In the genomic region with DNA sequence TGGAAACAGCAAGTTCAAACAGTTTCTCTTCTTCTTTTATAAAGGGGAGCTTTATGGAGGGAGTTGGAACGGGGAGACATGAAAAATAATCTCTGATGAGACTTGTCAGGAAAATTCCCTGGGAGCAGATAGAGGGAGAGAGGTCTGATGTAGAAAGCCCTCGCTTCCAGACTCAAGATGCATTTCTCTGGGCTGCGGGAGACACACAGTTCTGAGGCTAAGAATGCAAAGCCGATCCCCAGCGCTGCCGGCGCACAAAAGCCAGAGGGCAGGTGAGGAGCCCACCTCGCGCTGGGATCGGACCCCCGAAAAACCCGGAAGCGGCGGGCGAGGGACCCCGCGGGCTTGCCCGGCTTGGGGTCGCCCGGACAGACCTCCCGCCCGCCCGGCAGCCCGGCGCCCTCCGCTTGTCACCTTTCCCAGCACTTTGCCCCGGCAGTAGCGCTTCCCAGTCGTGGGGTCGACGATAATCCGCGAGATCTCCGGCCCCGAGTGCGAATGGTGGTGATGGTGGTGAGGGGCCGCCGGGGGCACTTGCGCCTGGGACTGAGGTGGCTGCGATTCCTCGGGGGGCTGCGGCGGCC, we compare ENCODE assay signal across 8 cellular contexts. TPM values are rescaled to one million over a fixed set of nuclear protein-coding genes. Genes with fewer than 3 reads are reported as not detected.
DNase-seq lines count a peak whose midpoint lies in the region; ATAC-seq and TF ChIP-seq lines count a peak whose summit lies in the region.

No MANE protein-coding gene starts in this region.

- H3K4me1 Mint-ChIP-seq in activated CD8-positive, alpha-beta T cell treated with anti-CD3 and anti-CD28 coated beads, Interleukin-2, amount 10 ng/mL, durations not matched to agents 7 days and 5 days (ENCODE audit: low read depth) = peaks cover 24% of the 10 kb centered on the region
- peaks cover 61% of the 10 kb centered on the region for H3K4me1 Mint-ChIP-seq in nephron progenitor cell

- H3K27ac Mint-ChIP-seq in activated CD8-positive, alpha-beta T cell treated with anti-CD3 and anti-CD28 coated beads, Interleukin-2, amount 10 ng/mL, durations not matched to agents 7 days and 5 days = no peak overlapping the region
- H3K27ac Mint-ChIP-seq in nephron progenitor cell = peak overlapping the region; percentile 78

- H3K4me3 Mint-ChIP-seq in activated CD8-positive, alpha-beta T cell treated with anti-CD3 and anti-CD28 coated beads, Interleukin-2, amount 10 ng/mL, durations not matched to agents 7 days and 5 days = peak overlapping the region; percentile 74
- H3K4me3 Mint-ChIP-seq in nephron progenitor cell = peak overlapping the region; percentile 97

- H3K27me3 Mint-ChIP-seq in activated CD8-positive, alpha-beta T cell treated with anti-CD3 and anti-CD28 coated beads, Interleukin-2, amount 10 ng/mL, durations not matched to agents 7 days and 5 days (ENCODE audit: low read depth) = peaks cover 31% of the 10 kb centered on the region
- H3K27me3 Mint-ChIP-seq in nephron progenitor cell (ENCODE audit: low read depth, poor library complexity) = no peaks in the 10 kb centered on the region

- CTCF ChIA-PET in activated CD8-positive, alpha-beta T cell treated with anti-CD3 and anti-CD28 coated beads, Interleukin-2, amount 10 ng/mL, durations not matched to agents 7 days and 5 days (lab: Charles Lee) = interaction anchor here (1.5 to 9.6 kb wide), 6 partner anchors 35 to 1160 kb away, joined by 3 to 121 read pairs (median 32); no protein-coding TSS in a partner anchor

- no peak for TF ChIP-seq RAD21 in Ishikawa (IDR thresholded peaks at IDR 0.05; ENCODE audit: low read depth)

- TF ChIP-seq EP300 in Ishikawa (IDR thresholded peaks at IDR 0.05; ENCODE audit: borderline replicate concordance) = no peak

- POLR2A ChIA-PET in activated CD8-positive, alpha-beta T cell treated with anti-CD3 and anti-CD28 coated beads, Interleukin-2, amount 10 ng/mL, durations not matched to agents 7 days and 5 days (lab: Charles Lee) = interaction anchor here (1.3 kb wide), 1 partner anchor 13 kb away, joined by 3 read pairs; no protein-coding TSS in a partner anchor

- TF ChIP-seq CTCF in fibroblast of mammary gland (conservative IDR thresholded peaks at IDR 0.05; ENCODE audit: control insufficient read depth, insufficient read depth, low read depth, low read length) = no peak
- no peak for TF ChIP-seq CTCF in nephron progenitor cell (IDR thresholded peaks at IDR 0.05)

- no peaks in the 10 kb centered on the region for H3K36me3 Mint-ChIP-seq in activated CD8-positive, alpha-beta T cell treated with anti-CD3 and anti-CD28 coated beads, Interleukin-2, amount 10 ng/mL, durations not matched to agents 7 days and 5 days (ENCODE audit: low read depth)
- peaks cover 38% of the 10 kb centered on the region for H3K36me3 Mint-ChIP-seq in nephron progenitor cell (ENCODE audit: low read depth)

- DNase-seq in NOMO-1 treated with DMSO at 0.1 percent for 48 hours (lab: John Stamatoyannopoulos, UW; ENCODE audit: unreplicated experiment) (peak; percentile 16), NOMO-1 treated with dmso at 0.1 percent for 144 hours (lab: John Stamatoyannopoulos, UW; ENCODE audit: unreplicated experiment) (no peak), fibroblast of mammary gland (ENCODE audit: low read depth) (no peak), nephron progenitor cell (no peak), EL (no peak), RKO (ENCODE audit: low spot score) (no peak)
- DNase-seq in activated CD8-positive, alpha-beta T cell treated with anti-CD3 and anti-CD28 coated beads, Interleukin-2, amount 10 ng/mL, durations not matched to agents 7 days and 5 days = peak; percentile 31

- H3K4me3 ChIP-seq in fibroblast of mammary gland (ENCODE audit: control insufficient read depth, low read depth, low read length) = peak overlapping the region; percentile 71

- peak; percentile 3 for ATAC-seq in activated CD8-positive, alpha-beta T cell treated with anti-CD3 and anti-CD28 coated beads, Interleukin-2, amount 10 ng/mL, durations not matched to agents 7 days and 5 days

- H3K9me3 Mint-ChIP-seq in activated CD8-positive, alpha-beta T cell treated with anti-CD3 and anti-CD28 coated beads, Interleukin-2, amount 10 ng/mL, durations not matched to agents 7 days and 5 days (ENCODE audit: insufficient read depth) = no peaks in the 10 kb centered on the region
- no peaks in the 10 kb centered on the region for H3K9me3 Mint-ChIP-seq in nephron progenitor cell

TF ChIP-seq in Ishikawa, 13 proteins besides CTCF, POLR2A, EP300 and RAD21:
- TF ChIP-seq ZBTB7A (IDR thresholded peaks at IDR 0.05; ENCODE audit: low read depth) = peak; percentile 86; the same call in 1 of the 2 replicates
- no peak for TF ChIP-seq TAF1 (IDR thresholded peaks at IDR 0.05; ENCODE audit: low read depth)
TF ChIP-seq in Ishikawa: peak in this region for 1.

RNA-seq across cellular contexts. Expression of gene PLK2, which starts 0.5 kb away (rescaled TPM):
- 1 to 10 TPM; 2.2 to 3.3 TPM for total RNA-seq in activated CD8-positive, alpha-beta T cell treated with anti-CD3 and anti-CD28 coated beads, Interleukin-2, amount 10 ng/mL, durations not matched to agents 7 days and 5 days

RNA-seq across cellular contexts. Expression of gene GAPT, which starts 31.9 kb away (rescaled TPM):
- not detected for total RNA-seq in activated CD8-positive, alpha-beta T cell treated with anti-CD3 and anti-CD28 coated beads, Interleukin-2, amount 10 ng/mL, durations not matched to agents 7 days and 5 days

Comparison
In these comparisons a context has a peak if more than half of its experiments do, and no peak if none do; other contexts are left out.
1. DNase-seq: peak in NOMO-1 treated with DMSO at 0.1 percent for 48 hours (single experiment) and activated CD8-positive, alpha-beta T cell treated with anti-CD3 and anti-CD28 coated beads, Interleukin-2, amount 10 ng/mL, durations not matched to agents 7 days and 5 days (single experiment); none in NOMO-1 treated with dmso at 0.1 percent for 144 hours (single experiment), fibroblast of mammary gland (single experiment), nephron progenitor cell (single experiment), EL (single experiment) and RKO (single experiment).